In the genomic region with DNA sequence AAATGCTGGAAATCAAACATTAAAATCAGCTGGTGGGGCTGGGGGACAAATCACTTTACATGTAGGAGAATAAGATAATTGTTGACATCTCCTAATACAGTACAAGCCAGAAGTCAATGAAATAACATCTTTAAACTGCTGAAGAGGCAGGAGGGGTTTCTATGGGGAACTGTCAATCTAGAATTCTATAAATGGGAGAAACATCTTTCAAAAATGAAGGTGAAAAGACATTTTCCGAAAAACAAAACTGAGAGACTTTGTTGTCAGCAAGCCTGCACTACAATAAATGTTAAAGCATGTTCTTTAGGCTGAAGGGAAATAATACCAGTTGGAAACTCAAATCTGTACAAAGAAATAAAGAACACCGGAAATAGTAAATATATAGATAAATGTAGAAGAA, we compare ENCODE assay signal across 33 cellular contexts.
"Had no signal": no experiment of that assay in that cellular context is flagged by ENCODE, and none has a peak within 500 bp of the region (broad histone marks: within the 10 kb centered on the region; RNA-seq: fewer than 3 reads in every experiment).

No MANE protein-coding gene starts in this region.

- H3K4me1 ChIP-seq: adrenal gland, ascending aorta, breast epithelium had no signal

- H3K9me3 ChIP-seq: adrenal gland, ascending aorta, body of pancreas, breast epithelium had no signal

- H3K27ac ChIP-seq: adrenal gland, ascending aorta, body of pancreas, brain microvascular endothelial cell, breast epithelium, cardiac muscle cell had no signal

- H3K4me3 ChIP-seq: adrenal gland, ascending aorta, body of pancreas, breast epithelium, cardiac muscle cell had no signal

- H3K36me3 ChIP-seq: adrenal gland, ascending aorta, brain microvascular endothelial cell, breast epithelium, cardiac muscle cell had no signal

- FAIRE-seq: astrocyte, bronchial epithelial cell had no signal

- ATAC-seq: activated naive CD4-positive, alpha-beta T cell treated with anti-CD3 and anti-CD28 coated beads, Interleukin-2, amount 50 U/mL, for 72 hours; activated naive CD8-positive, alpha-beta T cell treated with anti-CD3 and anti-CD28 coated beads, Interleukin-2, amount 50 U/mL, for 24 hours; activated T-cell treated with anti-CD3 and anti-CD28 coated beads, Interleukin-2, amount 50 U/mL, for 4 hours; activated T-cell treated with anti-CD3 and anti-CD28 coated beads, Interleukin-2, amount 50 U/mL, for 72 hours; activated T-helper 17 cell treated with anti-CD3 and anti-CD28 coated beads, Interleukin-2, amount 50 U/mL, for 72 hours; body of pancreas had no signal

- H3K27me3 ChIP-seq: ascending aorta, body of pancreas, breast epithelium, cardiac muscle cell had no signal

- DNase-seq: activated effector memory CD4-positive, alpha-beta T cell treated with anti-CD3 and anti-CD28 coated beads, Interleukin-2, amount 50 U/mL, for 16 hours; activated effector memory CD4-positive, alpha-beta T cell treated with Interleukin-2 at 50 U/mL for 16 hours; activated gamma-delta T cell; activated gamma-delta T cell treated with Interleukin-2 at 50 U/mL for 16 hours; activated naive CD4-positive, alpha-beta T cell; activated naive CD4-positive, alpha-beta T cell treated with anti-CD3 and anti-CD28 coated beads for 36 hours; activated naive CD4-positive, alpha-beta T cell treated with anti-CD3 and anti-CD28 coated beads, Interleukin-2, amount 10 ng/mL, durations not matched to agents 7 days and 5 days; activated naive CD4-positive, alpha-beta T cell treated with anti-CD3 and anti-CD28 coated beads, Interleukin-2, amount 50 U/mL, for 16 hours; activated naive CD4-positive, alpha-beta T cell treated with Interleukin-2 at 50 U/mL for 16 hours; activated naive CD8-positive, alpha-beta T cell treated with anti-CD3 and anti-CD28 coated beads for 36 hours; activated naive CD8-positive, alpha-beta T cell treated with anti-CD3 and anti-CD28 coated beads, Interleukin-2, amount 10 ng/mL, durations not matched to agents 7 days and 5 days; activated naive CD8-positive, alpha-beta T cell treated with anti-CD3 and anti-CD28 coated beads, Interleukin-2, amount 50 U/mL, for 24 hours; activated T-cell treated with anti-CD3 and anti-CD28 coated beads, Interleukin-2, amount 50 U/mL, for 24 hours; activated T-cell treated with anti-CD3 and anti-CD28 coated beads, Interleukin-2, amount 50 U/mL, for 4 hours; activated T-cell treated with anti-CD3 and anti-CD28 coated beads, Interleukin-2, amount 50 U/mL, for 48 hours; activated T-cell treated with anti-CD3 and anti-CD28 coated beads, Interleukin-2, amount 50 U/mL, for 72 hours; adrenal gland; amniotic stem cell; amygdala; anterior cingulate cortex; aorta; body of pancreas; brain microvascular endothelial cell; caudate nucleus; central memory CD4-positive, alpha-beta T cell; cerebellar nuclear complex had no signal
